Comparison of ENCODE assay signal across 14 cellular contexts in the genomic region with DNA sequence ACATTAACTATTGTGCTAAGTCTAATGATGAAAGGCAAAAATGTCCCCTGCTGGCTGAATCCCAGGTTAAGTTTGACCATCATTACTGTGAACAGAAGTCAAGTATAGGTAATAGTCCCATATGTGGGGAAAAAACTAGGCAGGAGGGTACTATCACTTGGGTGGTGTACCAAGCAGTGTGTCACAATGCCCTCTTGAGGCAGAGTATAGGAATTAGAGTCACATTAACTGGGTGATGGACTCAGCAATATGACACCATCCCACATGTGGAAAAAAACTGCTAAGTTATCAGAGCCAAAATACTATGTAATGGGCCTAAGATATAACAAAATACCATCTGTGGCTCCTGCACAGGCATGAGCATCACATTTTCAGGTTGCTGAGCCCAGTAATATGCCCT.
DNase-seq lines count a peak whose midpoint lies in the region; ATAC-seq and TF ChIP-seq lines count a peak whose summit lies in the region.
"Had no signal": no experiment of that assay in that cellular context is flagged by ENCODE, and none has a peak within 500 bp of the region (broad histone marks: within the 10 kb centered on the region; RNA-seq: fewer than 3 reads in every experiment).

No MANE protein-coding gene starts in this region.

- TF ChIP-seq POLR2A in heart left ventricle (IDR thresholded peaks at IDR 0.05), result no peak
- TF ChIP-seq POLR2A in erythroblast (IDR thresholded peaks at IDR 0.05; ENCODE audit: low read length), result no peak

- no peaks in the 10 kb centered on the region for H3K36me3 Mint-ChIP-seq in Caco-2 (ENCODE audit: insufficient read depth, unreplicated experiment)
- H3K36me3 Mint-ChIP-seq: stimulated activated naive B cell treated with anti-CD40 and anti-IgM and Interleukin-4, amounts not matched to agents 10 μg/mL and 1 μg/mL and 100 μg/mL, for 72 hours had no signal

- BruUV-seq in Caco-2 (replicated peaks; lab: Mats Ljungman, UMichigan), result no TSS peak

- no peak overlapping the region for H3K27ac ChIP-seq in heart left ventricle
- H3K27ac ChIP-seq: BLaER1 treated with 17β-estradiol and CSF1 and Interleukin-3, amounts not matched to agents 10 nM and 100 nM had no signal

- peak in 8 of 12 donors; percentile 6 to 49 (median 29) for TF ChIP-seq CTCF in heart left ventricle (IDR thresholded peaks at IDR 0.05)
- TF ChIP-seq CTCF in LNCaP clone FGC (IDR thresholded peaks at IDR 0.05; ENCODE audit: control insufficient read depth, extremely low read depth, insufficient read depth), result peak; percentile 64
- no peak for TF ChIP-seq CTCF in Caco-2 (IDR thresholded peaks at IDR 0.05; ENCODE audit: insufficient read depth in 1 of 2, low read depth in 1 of 2, low read length in 1 of 2, severe bottlenecking in 1 of 2, unreplicated experiment in 1 of 2)

- DNase-seq in heart left ventricle (no peak), Right ventricle myocardium superior (no peak), LNCaP clone FGC (ENCODE audit: low read depth) (no peak), erythroblast (lab: John Stamatoyannopoulos, UW) (peak; percentile 0), superior temporal gyrus (ENCODE audit: extremely low spot score) (peak; percentile 32), Caco-2 (no peak)
- DNase-seq: activated CD8-positive, alpha-beta memory T cell treated with anti-CD3 and anti-CD28 coated beads, Interleukin-2, amount 50 U/mL, for 4 hours; GOT3; NCI-H2081; stimulated activated CD4-positive, alpha-beta T cell treated with anti-CD3 and anti-CD28 coated beads, Interleukin-12 subunit alpha, Interleukin-12 subunit beta, amount 100 ng/mL, for 4 hours; stimulated activated naive B cell treated with anti-CD40 and anti-IgM and Interleukin-4, amounts not matched to agents 10 μg/mL and 1 μg/mL and 100 μg/mL, for 72 hours had no signal

- CTCF ChIA-PET in Caco-2 (lab: Charles Lee), result no interaction called here

- no peaks in the 10 kb centered on the region for H3K9me3 Mint-ChIP-seq in Caco-2 (ENCODE audit: unreplicated experiment)
- H3K9me3 Mint-ChIP-seq: stimulated activated naive B cell treated with anti-CD40 and anti-IgM and Interleukin-4, amounts not matched to agents 10 μg/mL and 1 μg/mL and 100 μg/mL, for 72 hours had no signal

- POLR2A ChIA-PET in Caco-2 (lab: Charles Lee), result no interaction called here

- H3K9me3 ChIP-seq in heart left ventricle, result no peaks in the 10 kb centered on the region
- H3K9me3 ChIP-seq in Caco-2, result no peaks in the 10 kb centered on the region
- H3K9me3 ChIP-seq: BLaER1 treated with 17β-estradiol and CSF1 and Interleukin-3, amounts not matched to agents 10 nM and 100 nM had no signal

- H3K36me3 ChIP-seq in heart left ventricle (no peaks in the 10 kb centered on the region), Caco-2 (ENCODE audit: control insufficient read depth, insufficient read depth, low read length) (no peaks in the 10 kb centered on the region)
- H3K36me3 ChIP-seq: BLaER1 treated with 17β-estradiol and CSF1 and Interleukin-3, amounts not matched to agents 10 nM and 100 nM had no signal

- no peak overlapping the region for H3K4me3 ChIP-seq in heart left ventricle
- H3K4me3 ChIP-seq in LNCaP clone FGC (ENCODE audit: low read depth, low read length), result no peak overlapping the region
- H3K4me3 ChIP-seq in Caco-2 (ENCODE audit: low read depth, low read length), result no peak overlapping the region
- H3K4me3 ChIP-seq: BLaER1 treated with 17β-estradiol and CSF1 and Interleukin-3, amounts not matched to agents 10 nM and 100 nM had no signal

- ATAC-seq in heart left ventricle (peak in 1 of 4 donors; percentile 44), Right ventricle myocardium superior (ENCODE audit: poor library complexity) (no peak), GM21619 (IDR thresholded peaks at IDR 0.05; ENCODE audit: unreplicated experiment) (no peak), GM21737 (IDR thresholded peaks at IDR 0.05; ENCODE audit: unreplicated experiment) (no peak)

- H3K27me3 Mint-ChIP-seq in Caco-2 (ENCODE audit: insufficient read depth, unreplicated experiment), result no peaks in the 10 kb centered on the region
- H3K27me3 Mint-ChIP-seq: stimulated activated naive B cell treated with anti-CD40 and anti-IgM and Interleukin-4, amounts not matched to agents 10 μg/mL and 1 μg/mL and 100 μg/mL, for 72 hours had no signal

- no peak overlapping the region for H3K27ac Mint-ChIP-seq in Caco-2 (ENCODE audit: unreplicated experiment)
- H3K27ac Mint-ChIP-seq: stimulated activated naive B cell treated with anti-CD40 and anti-IgM and Interleukin-4, amounts not matched to agents 10 μg/mL and 1 μg/mL and 100 μg/mL, for 72 hours had no signal

- H3K4me3 Mint-ChIP-seq in Caco-2 (ENCODE audit: unreplicated experiment), result no peak overlapping the region
- H3K4me3 Mint-ChIP-seq: stimulated activated naive B cell treated with anti-CD40 and anti-IgM and Interleukin-4, amounts not matched to agents 10 μg/mL and 1 μg/mL and 100 μg/mL, for 72 hours had no signal

- no peaks in the 10 kb centered on the region for H3K4me1 Mint-ChIP-seq in Caco-2 (ENCODE audit: low read depth, unreplicated experiment)
- H3K4me1 Mint-ChIP-seq: stimulated activated naive B cell treated with anti-CD40 and anti-IgM and Interleukin-4, amounts not matched to agents 10 μg/mL and 1 μg/mL and 100 μg/mL, for 72 hours had no signal

- H3K27me3 ChIP-seq in heart left ventricle, result no peaks in the 10 kb centered on the region
- no peaks in the 10 kb centered on the region for H3K27me3 ChIP-seq in Caco-2 (replicated peaks; ENCODE audit: control insufficient read depth, insufficient read depth, low read length)
- H3K27me3 ChIP-seq: BLaER1 treated with 17β-estradiol and CSF1 and Interleukin-3, amounts not matched to agents 10 nM and 100 nM had no signal

- intact Hi-C loops in heart left ventricle (cut with DNase I) (no loop called here), Right ventricle myocardium superior (cut with DNase I) (no loop called here), Caco-2 (cut with micrococcal nuclease; ENCODE audit: unreplicated experiment) (no loop called here)

- no peaks in the 10 kb centered on the region for H3K4me1 ChIP-seq in heart left ventricle
- no peaks in the 10 kb centered on the region for H3K4me1 ChIP-seq in Caco-2
- H3K4me1 ChIP-seq: BLaER1 treated with 17β-estradiol and CSF1 and Interleukin-3, amounts not matched to agents 10 nM and 100 nM had no signal

Comparison
In these comparisons a context has a peak if more than half of its experiments do, and no peak if none do; other contexts are left out.
1. DNase-seq: peak in erythroblast (2 of 2) and superior temporal gyrus (single experiment); none in heart left ventricle (0 of 5), Right ventricle myocardium superior (single experiment), LNCaP clone FGC (single experiment) and Caco-2 (0 of 2).
2. CTCF ChIP-seq: peak in heart left ventricle (8 of 12) and LNCaP clone FGC (single experiment); none in Caco-2 (0 of 2).